9 cellular contexts compared by ENCODE assay signal in the genomic region with DNA sequence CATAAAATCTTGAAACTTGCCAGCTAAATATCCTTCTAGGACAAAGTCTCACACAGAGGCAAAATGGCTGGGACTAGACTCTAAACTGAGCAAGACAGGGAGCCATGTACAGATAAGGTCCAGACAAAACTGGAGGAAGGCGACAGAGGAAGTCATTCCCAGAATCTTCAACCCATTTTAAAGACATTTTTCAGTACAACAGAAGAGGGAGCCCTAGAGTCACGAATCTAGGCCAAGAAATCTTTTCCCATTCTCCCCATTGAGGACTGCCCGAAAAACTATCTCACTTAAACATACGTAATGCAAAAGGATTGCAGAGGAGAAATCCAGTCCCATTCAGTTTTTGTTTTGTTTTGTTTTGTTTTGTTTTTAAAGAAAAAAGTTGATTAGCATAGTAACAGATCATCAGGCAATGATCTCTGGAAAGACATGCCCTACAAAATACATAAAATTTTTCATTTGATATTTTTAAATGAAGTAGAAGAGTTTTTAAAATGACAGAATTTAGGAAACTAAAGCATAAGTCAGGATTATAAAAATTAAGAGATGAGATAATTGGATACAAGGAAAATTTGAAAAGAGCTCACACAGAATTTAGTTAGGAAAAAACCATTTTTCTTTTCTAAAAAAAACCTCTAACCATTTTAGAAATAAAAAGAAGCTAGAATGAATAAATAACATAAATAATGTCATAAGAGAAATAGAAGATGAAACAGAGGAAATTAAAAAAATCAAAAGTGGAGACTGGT. TPM values are rescaled to one million over a fixed set of nuclear protein-coding genes. Genes with fewer than 3 reads are reported as not detected.
DNase-seq lines count a peak whose midpoint lies in the region; ATAC-seq and TF ChIP-seq lines count a peak whose summit lies in the region.
"Had no signal": no experiment of that assay in that cellular context is flagged by ENCODE, and none has a peak within 500 bp of the region (broad histone marks: within the 10 kb centered on the region; RNA-seq: fewer than 3 reads in every experiment).

No MANE protein-coding gene starts in this region.

- H3K9me2 ChIP-seq in PC-9 (ENCODE audit: insufficient read depth): no peaks in the 10 kb centered on the region

- H2AFZ ChIP-seq in PC-9: no peak overlapping the region

- H3K79me2 ChIP-seq in PC-9 (ENCODE audit: low read depth): no peaks in the 10 kb centered on the region

- CTCF ChIA-PET in PC-9 (lab: Charles Lee): interaction anchor here (0.6 to 0.8 kb wide), 2 partner anchors 43 to 425 kb away, joined by 3 to 4 read pairs; no protein-coding TSS in a partner anchor

- ATAC-seq in GM18873 (IDR thresholded peaks at IDR 0.05; ENCODE audit: low FRiP score, unreplicated experiment) (no peak), GM21576 (IDR thresholded peaks at IDR 0.05; ENCODE audit: unreplicated experiment) (no peak)

- no peak overlapping the region for H3K4me2 ChIP-seq in PC-9

- H3K36me3 ChIP-seq in PC-9 (ENCODE audit: low read depth): no peaks in the 10 kb centered on the region
- no peaks in the 10 kb centered on the region for H3K36me3 ChIP-seq in tibial nerve

- H3K27ac ChIP-seq in PC-9: no peak overlapping the region
- no peak overlapping the region for H3K27ac ChIP-seq in tibial nerve

- H3K4me1 ChIP-seq in PC-9 (replicated peaks; ENCODE audit: insufficient read depth) (no peaks in the 10 kb centered on the region), tibial nerve (no peaks in the 10 kb centered on the region)

- H3K9me3 ChIP-seq in PC-9 (ENCODE audit: insufficient read depth, low read depth): peaks cover 16% of the 10 kb centered on the region
- peaks cover 0 to 23% (median 7%) of the 10 kb centered on the region in 4 donors for H3K9me3 ChIP-seq in tibial nerve

- 65 to 72% methylated on average over 4 of the region's 4 CpGs for WGBS in tibial nerve, 2 donors

- no peaks in the 10 kb centered on the region for H3F3A ChIP-seq in PC-9 (ENCODE audit: insufficient read depth, low read depth)

- TF ChIP-seq CTCF in AG10803 (conservative IDR thresholded peaks at IDR 0.05; ENCODE audit: low read length) (peak; percentile 52), GM12873 (IDR thresholded peaks at IDR 0.05; ENCODE audit: insufficient read depth, low read depth, low read length, missing control alignments) (peak; percentile 56), PC-9 (conservative IDR thresholded peaks at IDR 0.05) (peak; percentile 69), foreskin fibroblast (IDR thresholded peaks at IDR 0.05; ENCODE audit: low read depth, low read length) (peak; percentile 17), tibial nerve (IDR thresholded peaks at IDR 0.05) (no peak)

- H3K27me3 ChIP-seq in PC-9 (ENCODE audit: insufficient read depth, low read depth) (no peaks in the 10 kb centered on the region), tibial nerve (no peaks in the 10 kb centered on the region)

- TF ChIP-seq EP300 in tibial nerve (IDR thresholded peaks at IDR 0.05): no peak

- no peak for TF ChIP-seq POLR2A in tibial nerve (IDR thresholded peaks at IDR 0.05)

- H4K20me1 ChIP-seq in PC-9 (ENCODE audit: insufficient read depth): no peaks in the 10 kb centered on the region

- BruUV-seq in PC-9 (replicated peaks; lab: Mats Ljungman, UMichigan): no TSS peak

- POLR2A ChIA-PET in PC-9 (lab: Charles Lee; ENCODE audit: unreplicated experiment): no interaction called here

- H3K4me3 ChIP-seq in AG10803 (ENCODE audit: low read length): no peak overlapping the region
- H3K4me3 ChIP-seq in PC-9: no peak overlapping the region
- no peak overlapping the region for H3K4me3 ChIP-seq in foreskin fibroblast (ENCODE audit: low read depth in 1 of 2, low read length in 2 of 2)
- no peak overlapping the region for H3K4me3 ChIP-seq in tibial nerve

- intact Hi-C loops in PC-9 (cut with micrococcal nuclease; ENCODE audit: unreplicated experiment): loop anchor here (1.0 to 5.0 kb wide), 2 partner anchors 140 to 263 kb away; no protein-coding TSS in a partner anchor

- DNase-seq in AG10803 (ENCODE audit: low read depth) (peak; percentile 48), PC-9 (peak in 1 of 2 experiments; percentile 37), foreskin fibroblast (peak; percentile 26 to 66), mucosa of gallbladder (ENCODE audit: low spot score) (no peak), tibial nerve (ENCODE audit: low spot score in 2 of 2) (no peak)
- DNase-seq: T-helper 1 cell had no signal

RNA-seq across cellular contexts. Expression of a gene that starts 16.9 kb away (rescaled TPM):
- total RNA-seq in PC-9 (2021): not detected in 2 replicates
- 7.3 TPM for total RNA-seq in mucosa of gallbladder
- total RNA-seq in tibial nerve: 1 to 10 TPM in 3 of 4 donors, under 1 TPM in 1; 0.87 to 6.6 (median 3.7) TPM

RNA-seq across cellular contexts. Expression of a gene that starts 52.9 kb away (rescaled TPM):
- total RNA-seq in PC-9 (2021) (1.9 and 2.7 TPM in 2 replicates), mucosa of gallbladder (4.3 TPM), tibial nerve (10 to 100 TPM in 1 of 4 donors, 1 to 10 TPM in 3; 4.2 to 12.1 (median 7.4) TPM)

Comparison
In these comparisons a context has a peak if more than half of its experiments do, and no peak if none do; other contexts are left out.
1. DNase-seq: peak in AG10803 (single experiment) and foreskin fibroblast (2 of 2); none in mucosa of gallbladder (single experiment) and tibial nerve (0 of 2).
2. CTCF ChIP-seq: peak in AG10803 (single experiment), GM12873 (single experiment), PC-9 (single experiment) and foreskin fibroblast (single experiment); none in tibial nerve (0 of 5).